ENCODE assay signal across 1 cellular context in genomic region chr4:21476753-21477152, GRCh38.
TF ChIP-seq lines count a peak whose summit lies in the region.

No MANE protein-coding gene starts in this region.

TF ChIP-seq in GM12878, 131 proteins besides CTCF, POLR2A, EP300 and RAD21 (continued from another document):
- TF ChIP-seq MAX (IDR thresholded peaks at IDR 0.05; ENCODE audit: low read depth, low read length) (no peak), CHD1 (IDR thresholded peaks at IDR 0.05; ENCODE audit: low read depth, low read length) (no peak)
